20 cellular contexts compared by ENCODE assay signal in the genomic region with DNA sequence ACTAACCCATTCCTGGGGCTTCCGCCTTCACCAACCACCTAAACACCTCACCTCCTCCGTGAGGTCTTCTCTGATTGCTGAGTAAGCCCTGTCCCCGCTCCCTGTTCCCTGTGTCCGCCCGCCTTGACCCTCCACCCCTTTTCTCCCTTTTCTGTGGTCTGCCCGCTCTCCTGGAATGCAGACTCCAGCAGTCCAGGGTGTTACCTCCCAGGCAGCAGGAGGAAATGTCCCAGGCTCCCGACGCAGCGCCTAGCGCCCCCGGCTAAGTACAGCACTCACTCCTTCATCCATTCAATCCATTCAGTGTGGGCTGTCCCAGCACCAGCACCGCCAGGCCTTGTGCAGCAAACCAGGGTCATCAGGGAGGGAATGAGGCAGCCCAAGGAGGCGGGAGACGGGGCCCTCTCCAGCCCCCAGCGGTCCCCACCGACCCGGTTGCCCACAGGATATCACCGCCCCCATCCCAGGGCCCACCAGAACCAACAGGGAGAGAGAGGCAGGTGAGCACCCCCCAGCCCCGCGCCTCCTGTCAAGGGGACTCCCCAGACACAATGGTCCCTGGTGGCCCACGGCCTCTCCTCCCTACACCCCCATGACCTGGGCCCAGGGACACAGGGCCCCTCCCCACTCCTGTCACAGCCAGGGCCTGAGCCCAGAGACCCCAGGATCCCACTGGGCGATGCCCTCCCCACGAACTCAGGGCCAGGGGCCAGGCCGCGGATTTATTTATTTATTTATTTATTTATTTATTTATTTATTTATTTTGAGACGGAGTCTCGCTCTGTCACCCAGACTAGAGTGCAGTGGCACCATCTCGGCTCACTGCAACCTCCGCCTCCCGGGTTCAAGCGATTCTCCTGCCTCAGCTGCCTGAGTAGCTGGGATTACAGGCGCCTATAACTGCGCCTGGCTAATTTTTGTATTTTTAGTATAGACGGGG. TPM values are rescaled to one million over a fixed set of nuclear protein-coding genes. Genes with fewer than 3 reads are reported as not detected.
DNase-seq lines count a peak whose midpoint lies in the region; TF ChIP-seq lines count a peak whose summit lies in the region.
"Had no signal": no experiment of that assay in that cellular context is flagged by ENCODE, and none has a peak within 500 bp of the region (broad histone marks: within the 10 kb centered on the region; RNA-seq: fewer than 3 reads in every experiment).

No MANE protein-coding gene starts in this region.

- H4K20me1 ChIP-seq in osteoblast (ENCODE audit: insufficient read depth, low read length): peaks cover 3% of the 10 kb centered on the region

- H3K27ac ChIP-seq in osteoblast (ENCODE audit: low read depth, low read length): no peak overlapping the region
- no peak overlapping the region for H3K27ac ChIP-seq in CD8-positive, alpha-beta memory T cell (ENCODE audit: low read depth, low read length)
- H3K27ac ChIP-seq: testis had no signal

- POLR2A ChIA-PET in CD8-positive, alpha-beta memory T cell (lab: Charles Lee): interaction anchor here (1.3 kb wide), 1 partner anchor 12 kb away, joined by 4 read pairs; no protein-coding TSS in a partner anchor

- H3K4me3 ChIP-seq in osteoblast (ENCODE audit: insufficient read depth, low read length): no peak overlapping the region
- H3K4me3 ChIP-seq in CD8-positive, alpha-beta memory T cell (ENCODE audit: low read length): no peak overlapping the region
- H3K4me3 ChIP-seq: GM23338, testis had no signal

- H3K36me3 ChIP-seq in osteoblast (ENCODE audit: insufficient read depth, low read length): no peaks in the 10 kb centered on the region
- H3K36me3 ChIP-seq in CD8-positive, alpha-beta memory T cell (ENCODE audit: insufficient read depth, low read length): no peaks in the 10 kb centered on the region

- no peak overlapping the region for H3K4me2 ChIP-seq in osteoblast (ENCODE audit: insufficient read depth, low read length)
- H3K4me2 ChIP-seq: GM23338 had no signal

- peaks cover 20% of the 10 kb centered on the region for H3K27me3 Mint-ChIP-seq in dendritic cell treated with granulocyte-macrophage colony-stimulating factor and Interleukin-4, amounts not matched to agents 40 ng/mL and 50 ng/mL, for 4 days
- peaks cover 3% of the 10 kb centered on the region for H3K27me3 Mint-ChIP-seq in chondrocyte (ENCODE audit: low read depth)
- peaks cover 0 to under 1% of the 10 kb centered on the region in 2 donors for H3K27me3 Mint-ChIP-seq in CD8-positive, alpha-beta memory T cell
- H3K27me3 Mint-ChIP-seq: activated naive CD8-positive, alpha-beta T cell treated with anti-CD3 and anti-CD28 coated beads, Interleukin-2, amount 50 U/mL, for 24 hours; IgD-negative memory B cell had no signal

- peaks cover 8% of the 10 kb centered on the region for H3K27me3 ChIP-seq in osteoblast (ENCODE audit: insufficient read depth, low read length)
- no peaks in the 10 kb centered on the region for H3K27me3 ChIP-seq in CD8-positive, alpha-beta memory T cell (ENCODE audit: insufficient read depth, low read length, poor library complexity, severe bottlenecking)
- H3K27me3 ChIP-seq: testis had no signal

- H3K79me2 ChIP-seq in osteoblast (ENCODE audit: insufficient read depth, low read length): no peaks in the 10 kb centered on the region

- peaks cover 37% of the 10 kb centered on the region for H3K36me3 Mint-ChIP-seq in dendritic cell treated with granulocyte-macrophage colony-stimulating factor and Interleukin-4, amounts not matched to agents 40 ng/mL and 50 ng/mL, for 4 days (ENCODE audit: low read depth)
- H3K36me3 Mint-ChIP-seq in chondrocyte (ENCODE audit: low read depth): no peaks in the 10 kb centered on the region
- peaks cover 0 to 21% (median 0%) of the 10 kb centered on the region in 3 donors for H3K36me3 Mint-ChIP-seq in CD8-positive, alpha-beta memory T cell

- peak overlapping the region; percentile 23 for H3K27ac Mint-ChIP-seq in dendritic cell treated with granulocyte-macrophage colony-stimulating factor and Interleukin-4, amounts not matched to agents 40 ng/mL and 50 ng/mL, for 4 days
- H3K27ac Mint-ChIP-seq in chondrocyte (ENCODE audit: unreplicated experiment): no peak overlapping the region
- no peak overlapping the region for H3K27ac Mint-ChIP-seq in CD8-positive, alpha-beta memory T cell
- H3K27ac Mint-ChIP-seq: activated T-helper 2 cell treated with anti-CD3 and anti-CD28 coated beads, Interferon-gamma antibody, Interleukin-2, Interleukin-4, amounts not matched to agents 10 μg/mL and 5 μg/mL and 100 μg/mL, durations not matched to agents 14 hours and 24 hours and 36 hours; GM23338 had no signal

- no peaks in the 10 kb centered on the region for H3K9me3 ChIP-seq in osteoblast (ENCODE audit: low read depth, low read length)
- no peaks in the 10 kb centered on the region for H3K9me3 ChIP-seq in CD8-positive, alpha-beta memory T cell (ENCODE audit: low read length)
- H3K9me3 ChIP-seq: Caco-2, testis had no signal

- H3K4me1 Mint-ChIP-seq in dendritic cell treated with granulocyte-macrophage colony-stimulating factor and Interleukin-4, amounts not matched to agents 40 ng/mL and 50 ng/mL, for 4 days (ENCODE audit: low read depth): peaks cover 40% of the 10 kb centered on the region
- H3K4me1 Mint-ChIP-seq in chondrocyte (ENCODE audit: low read depth): peaks cover 3% of the 10 kb centered on the region
- peaks cover 0 to 8% (median under 1%) of the 10 kb centered on the region in 3 donors for H3K4me1 Mint-ChIP-seq in CD8-positive, alpha-beta memory T cell
- H3K4me1 Mint-ChIP-seq: activated naive CD8-positive, alpha-beta T cell treated with anti-CD3 and anti-CD28 coated beads, Interleukin-2, amount 50 U/mL, for 24 hours; nephron had no signal

- H3K9me3 Mint-ChIP-seq in dendritic cell treated with granulocyte-macrophage colony-stimulating factor and Interleukin-4, amounts not matched to agents 40 ng/mL and 50 ng/mL, for 4 days: no peaks in the 10 kb centered on the region
- H3K9me3 Mint-ChIP-seq in chondrocyte (ENCODE audit: low read depth): no peaks in the 10 kb centered on the region
- peaks cover 0 to 2% (median 0%) of the 10 kb centered on the region in 5 donors for H3K9me3 Mint-ChIP-seq in CD8-positive, alpha-beta memory T cell
- H3K9me3 Mint-ChIP-seq: activated naive CD8-positive, alpha-beta T cell treated with anti-CD3 and anti-CD28 coated beads, Interleukin-2, amount 50 U/mL, for 24 hours; GM23338; IgD-negative memory B cell; nephron had no signal

- intact Hi-C loops in dendritic cell treated with granulocyte-macrophage colony-stimulating factor and Interleukin-4, amounts not matched to agents 40 ng/mL and 50 ng/mL, for 4 days (cut with micrococcal nuclease): no loop called here

- CTCF ChIA-PET in CD8-positive, alpha-beta memory T cell (lab: Charles Lee): no interaction called here

- TF ChIP-seq CTCF in osteoblast (IDR thresholded peaks at IDR 0.05; ENCODE audit: extremely low read depth, low read depth, low read length) (no peak), chondrocyte (IDR thresholded peaks at IDR 0.05) (no peak)

- DNase-seq in Daoy (ENCODE audit: low read depth): peak; percentile 81
- peak; percentile 40 for DNase-seq in HT-29 (ENCODE audit: low spot score)
- peak; percentile 73 for DNase-seq in osteoblast (ENCODE audit: insufficient read length, low spot score, missing footprints)
- DNase-seq in NCI-H146 (lab: John Stamatoyannopoulos, UW): no peak
- DNase-seq in chondrocyte (ENCODE audit: low spot score): no peak
- no peak for DNase-seq in CD8-positive, alpha-beta memory T cell
- DNase-seq: activated CD4-positive, alpha-beta T cell treated with anti-CD3 and anti-CD28 coated beads for 4 hours; activated naive CD8-positive, alpha-beta T cell treated with anti-CD3 and anti-CD28 coated beads, Interleukin-2, amount 50 U/mL, for 24 hours; Caco-2; NCI-H2029; NCI-H345; stimulated activated CD8-positive, alpha-beta memory T cell treated with anti-CD3 and anti-CD28 coated beads, Interleukin-4, amount 100 ng/mL, for 48 hours; testis had no signal

- H3K4me3 Mint-ChIP-seq in dendritic cell treated with granulocyte-macrophage colony-stimulating factor and Interleukin-4, amounts not matched to agents 40 ng/mL and 50 ng/mL, for 4 days: no peak overlapping the region
- H3K4me3 Mint-ChIP-seq in chondrocyte (ENCODE audit: unreplicated experiment): no peak overlapping the region
- no peak overlapping the region for H3K4me3 Mint-ChIP-seq in CD8-positive, alpha-beta memory T cell
- H3K4me3 Mint-ChIP-seq: activated naive CD8-positive, alpha-beta T cell treated with anti-CD3 and anti-CD28 coated beads, Interleukin-2, amount 50 U/mL, for 24 hours; GM23338; IgD-negative memory B cell had no signal

- no peak overlapping the region for H2AFZ ChIP-seq in osteoblast (ENCODE audit: low read length)
- H2AFZ ChIP-seq: GM23338 had no signal

- no peaks in the 10 kb centered on the region for H3K4me1 ChIP-seq in osteoblast (ENCODE audit: insufficient read depth, low read length)
- H3K4me1 ChIP-seq in CD8-positive, alpha-beta memory T cell (ENCODE audit: insufficient read depth, low read length): no peaks in the 10 kb centered on the region
- H3K4me1 ChIP-seq: Caco-2, testis had no signal

RNA-seq across cellular contexts. Expression of a gene that starts 10.2 kb away (rescaled TPM):
- total RNA-seq in Daoy (2014; rRNA removed; shearing (Covaris generic)): 9.0 and 12.1 TPM in 2 replicates
- 77.4 and 85.6 TPM in 2 replicates for total RNA-seq in HT-29 (2014; rRNA removed; shearing (Covaris generic))
- total RNA-seq in osteoblast: 29.2 and 36.6 TPM in 2 replicates
- 0.95 to 2.5 TPM (median 1.1 TPM) in 3 replicates for total RNA-seq in chondrocyte
- total RNA-seq in CD8-positive, alpha-beta memory T cell: 100 to 1,000 TPM; 164 to 168 TPM
- polyA plus RNA-seq in CD8-positive, alpha-beta memory T cell: 51.6 TPM
- total RNA-seq: GM23338 had no signal
- polyA plus RNA-seq: GM23338 had no signal

RNA-seq across cellular contexts. Expression of a gene that starts 20.2 kb away (rescaled TPM):
- total RNA-seq in Daoy (2014; rRNA removed; shearing (Covaris generic)): 13.0 and 20.6 TPM in 2 replicates
- 90.1 and 101 TPM in 2 replicates for total RNA-seq in HT-29 (2014; rRNA removed; shearing (Covaris generic))
- total RNA-seq in osteoblast (8.0 and 9.4 TPM in 2 replicates), chondrocyte (20.4 to 25.6 TPM (median 22.4 TPM) in 3 replicates)
- total RNA-seq in CD8-positive, alpha-beta memory T cell: 10 to 100 TPM; 41.3 to 45.5 TPM
- polyA plus RNA-seq in CD8-positive, alpha-beta memory T cell: 23.2 TPM

RNA-seq across cellular contexts. Expression of a gene that starts 36.3 kb away (rescaled TPM):
- total RNA-seq in Daoy (2014; rRNA removed; shearing (Covaris generic)): not detected in 2 replicates
- 0.28 and 0.42 TPM in 2 replicates for total RNA-seq in HT-29 (2014; rRNA removed; shearing (Covaris generic))
- total RNA-seq in osteoblast (not detected in 2 replicates), chondrocyte (not detected in 3 replicates)
- total RNA-seq in CD8-positive, alpha-beta memory T cell: not detected
- not detected for polyA plus RNA-seq in CD8-positive, alpha-beta memory T cell
- total RNA-seq: activated T-helper 2 cell treated with anti-CD3 and anti-CD28 coated beads, Interferon-gamma antibody, Interleukin-2, Interleukin-4, amounts not matched to agents 10 μg/mL and 5 μg/mL and 100 μg/mL, durations not matched to agents 14 hours and 24 hours and 36 hours; Caco-2; G401; pulmonary artery endothelial cell had no signal
- polyA plus RNA-seq: IgD-negative memory B cell had no signal

RNA-seq across cellular contexts. Expression of a gene that starts 40.0 kb away (rescaled TPM):
- 18.6 and 44.7 TPM in 2 replicates for total RNA-seq in Daoy (2014; rRNA removed; shearing (Covaris generic))
- 37.8 and 48.3 TPM in 2 replicates for total RNA-seq in HT-29 (2014; rRNA removed; shearing (Covaris generic))
- total RNA-seq in osteoblast (15.2 and 18.6 TPM in 2 replicates), chondrocyte (19.6 to 32.6 TPM (median 20.5 TPM) in 3 replicates)
- 10 to 100 TPM; 40.3 to 46.3 TPM for total RNA-seq in CD8-positive, alpha-beta memory T cell
- polyA plus RNA-seq in CD8-positive, alpha-beta memory T cell: 25.0 TPM

Comparison
In these comparisons a context has a peak if more than half of its experiments do, and no peak if none do; other contexts are left out.
1. DNase-seq: peak in Daoy (single experiment), HT-29 (single experiment) and osteoblast (single experiment); none in NCI-H146 (single experiment), chondrocyte (single experiment) and CD8-positive, alpha-beta memory T cell (0 of 5).